ENCODE assay signal across 8 cellular contexts in the genomic region with DNA sequence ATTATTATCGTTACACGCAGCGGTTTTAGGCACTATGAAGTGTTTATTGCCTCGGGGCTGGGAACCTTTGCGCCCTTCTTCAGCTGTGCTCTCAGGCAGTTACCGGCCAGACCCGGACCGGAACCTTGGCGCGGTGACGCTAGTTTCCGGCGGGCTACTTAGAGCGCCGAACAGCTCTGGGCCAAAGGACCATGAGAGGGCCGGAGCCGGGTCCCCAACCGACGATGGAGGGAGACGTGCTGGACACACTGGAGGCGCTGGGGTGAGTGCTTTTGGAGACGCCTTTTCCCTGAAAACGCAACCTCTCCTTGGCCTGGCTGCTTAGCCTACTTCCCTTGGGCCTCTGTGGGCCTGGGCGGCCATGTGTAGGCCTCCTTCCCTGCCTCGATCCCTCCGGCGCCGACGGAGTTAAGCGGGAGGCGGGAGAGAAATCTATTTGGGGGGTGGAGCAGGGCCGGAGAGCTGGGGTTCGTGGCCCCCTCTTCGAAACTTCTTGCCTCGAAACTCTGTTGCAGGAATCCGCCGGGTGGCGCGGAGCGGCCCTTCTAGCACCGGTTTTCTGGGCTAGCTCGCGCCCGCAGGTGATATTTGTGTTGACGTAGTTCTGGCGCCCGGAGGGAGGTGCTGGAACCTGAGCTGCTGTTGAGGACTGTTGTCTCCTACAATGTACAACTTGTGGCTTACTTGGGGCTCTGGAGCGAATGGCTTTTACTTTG. TPM values are rescaled to one million over a fixed set of nuclear protein-coding genes. Genes with fewer than 3 reads are reported as not detected.
DNase-seq lines count a peak whose midpoint lies in the region; ATAC-seq and TF ChIP-seq lines count a peak whose summit lies in the region.

A gene (plus strand): TSS at position 157 of the 716 bp plus-strand sequence. CDS start 35 bp downstream, at position 192.

- H3K27ac ChIP-seq in endodermal cell (ENCODE audit: low read depth, low read length) (peak within 1 kb of the TSS; percentile 80), mesendoderm (ENCODE audit: low read depth, low read length) (peak within 1 kb of the TSS; percentile 97)

- no peaks in the 10 kb centered on the region for H3K36me3 ChIP-seq in endodermal cell (ENCODE audit: control insufficient read depth, insufficient read depth, low read length)
- no peaks in the 10 kb centered on the region for H3K36me3 ChIP-seq in mesendoderm (ENCODE audit: control insufficient read depth, insufficient read depth, low read length)

- H3K9me3 Mint-ChIP-seq in activated CD8-positive, alpha-beta memory T cell treated with anti-CD3 and anti-CD28 coated beads, Interleukin-2, amount 10 ng/mL, durations not matched to agents 7 days and 5 days (ENCODE audit: low read depth): no peaks in the 10 kb centered on the region
- H3K9me3 Mint-ChIP-seq in endodermal cell: no peaks in the 10 kb centered on the region

- peak within 1 kb of the TSS; percentile 94 for H2BK5ac ChIP-seq in mesendoderm (ENCODE audit: low read length)

- peak; percentile 85 for ATAC-seq in GM19467 (IDR thresholded peaks at IDR 0.05; ENCODE audit: unreplicated experiment)
- peak; percentile 96 for ATAC-seq in activated CD8-positive, alpha-beta memory T cell treated with anti-CD3 and anti-CD28 coated beads, Interleukin-2, amount 10 ng/mL, durations not matched to agents 7 days and 5 days

- peak within 1 kb of the TSS; percentile 98 for H3K56ac ChIP-seq in mesendoderm (ENCODE audit: low read length)

- no peak within 1 kb of the TSS for H2BK15ac ChIP-seq in mesendoderm (replicated peaks; ENCODE audit: low read depth)

- H3K4me3 Mint-ChIP-seq in activated CD8-positive, alpha-beta memory T cell treated with anti-CD3 and anti-CD28 coated beads, Interleukin-2, amount 10 ng/mL, durations not matched to agents 7 days and 5 days: peak within 1 kb of the TSS; percentile 94
- H3K4me3 Mint-ChIP-seq in endodermal cell: peak within 1 kb of the TSS; percentile 98

- H3K4me3 ChIP-seq in endodermal cell (ENCODE audit: low read length) (peak within 1 kb of the TSS; percentile 91), mesendoderm (ENCODE audit: low read length) (peak within 1 kb of the TSS; percentile 96)

- H3K36me3 Mint-ChIP-seq in activated CD8-positive, alpha-beta memory T cell treated with anti-CD3 and anti-CD28 coated beads, Interleukin-2, amount 10 ng/mL, durations not matched to agents 7 days and 5 days: peaks cover 12% of the 10 kb centered on the region
- no peaks in the 10 kb centered on the region for H3K36me3 Mint-ChIP-seq in endodermal cell (ENCODE audit: low read depth)

- H3K4me1 ChIP-seq in endodermal cell (ENCODE audit: control insufficient read depth, insufficient read depth, low read length): no peaks in the 10 kb centered on the region
- no peaks in the 10 kb centered on the region for H3K4me1 ChIP-seq in mesendoderm (ENCODE audit: control insufficient read depth, low read depth, low read length)

- no peak for TF ChIP-seq CTCF in endodermal cell (conservative IDR thresholded peaks at IDR 0.05)

- H2BK120ac ChIP-seq in mesendoderm (ENCODE audit: low read depth, low read length): peak within 1 kb of the TSS; percentile 74

- DNase-seq in COLO829 (ENCODE audit: low spot score) (peak; percentile 63), HS-27A (ENCODE audit: low read depth) (peak; percentile 87), NOMO-1 treated with DMSO at 0.1 percent for 48 hours (lab: John Stamatoyannopoulos, UW; ENCODE audit: unreplicated experiment) (peak; percentile 71), endodermal cell (peak; percentile 97), mesendoderm (peak; percentile 93)
- DNase-seq in activated CD8-positive, alpha-beta memory T cell treated with anti-CD3 and anti-CD28 coated beads, Interleukin-2, amount 10 ng/mL, durations not matched to agents 7 days and 5 days: peak; percentile 92
- DNase-seq in stimulated activated CD8-positive, alpha-beta memory T cell treated with anti-CD3 and anti-CD28 coated beads, Interleukin-15, amount 100 ng/mL, for 1 hour (ENCODE audit: low read depth): peak; percentile 88

- WGBS in endodermal cell (ENCODE audit: insufficient coverage in 1 of 2, insufficient read length in 1 of 2), 2 experiments: 0 to 2% methylated on average over 10 to 48 of the region's 48 CpGs
- no CpG with 5 or more reads among the region's 48 CpGs for WGBS in mesendoderm (ENCODE audit: extremely low coverage, insufficient coverage, low lambda C conversion rate)

- CTCF ChIA-PET in activated CD8-positive, alpha-beta memory T cell treated with anti-CD3 and anti-CD28 coated beads, Interleukin-2, amount 10 ng/mL, durations not matched to agents 7 days and 5 days (lab: Charles Lee): interaction anchor here (0.8 to 5.7 kb wide), 18 partner anchors 11 to 1303 kb away, joined by 3 to 50 read pairs (median 4); a partner anchor contains a TSS

- peaks cover 37% of the 10 kb centered on the region for H3K79me2 ChIP-seq in mesendoderm (ENCODE audit: control insufficient read depth, insufficient read depth, low read length)

- H3K79me1 ChIP-seq in mesendoderm (ENCODE audit: low read length): peaks cover 18% of the 10 kb centered on the region

- peak within 1 kb of the TSS; percentile 91 for H3K9ac ChIP-seq in endodermal cell (ENCODE audit: extremely low read depth, low read length, poor library complexity, severe bottlenecking)
- peak within 1 kb of the TSS; percentile 97 for H3K9ac ChIP-seq in mesendoderm (ENCODE audit: low read length)

- H3K4me2 ChIP-seq in mesendoderm (ENCODE audit: low read length): peak within 1 kb of the TSS; percentile 77

- no peak within 1 kb of the TSS for H4K5ac ChIP-seq in mesendoderm (ENCODE audit: low read length)

- no peak within 1 kb of the TSS for H2AK5ac ChIP-seq in mesendoderm (ENCODE audit: low read length)

- H3K4ac ChIP-seq in mesendoderm (ENCODE audit: low read depth, low read length): peak within 1 kb of the TSS; percentile 62

- H3K27me3 ChIP-seq in endodermal cell (ENCODE audit: control insufficient read depth, insufficient read depth, low read length, poor library complexity, severe bottlenecking) (peaks cover 27% of the 10 kb centered on the region), mesendoderm (ENCODE audit: insufficient read depth, low read length, poor library complexity) (no peaks in the 10 kb centered on the region)

- no peaks in the 10 kb centered on the region for H3K9me3 ChIP-seq in endodermal cell (ENCODE audit: control insufficient read depth, low read length)

- H3K27ac Mint-ChIP-seq in activated CD8-positive, alpha-beta memory T cell treated with anti-CD3 and anti-CD28 coated beads, Interleukin-2, amount 10 ng/mL, durations not matched to agents 7 days and 5 days: peak within 1 kb of the TSS; percentile 92
- H3K27ac Mint-ChIP-seq in endodermal cell: peak within 1 kb of the TSS; percentile 99

- H3K18ac ChIP-seq in mesendoderm (ENCODE audit: low read length): peak within 1 kb of the TSS; percentile 98

- peak within 1 kb of the TSS; percentile 98 for H4K8ac ChIP-seq in mesendoderm (ENCODE audit: low read depth, low read length)

- H3K23ac ChIP-seq in mesendoderm (ENCODE audit: low read length): no peak within 1 kb of the TSS

- peaks cover 15% of the 10 kb centered on the region for H3K27me3 Mint-ChIP-seq in activated CD8-positive, alpha-beta memory T cell treated with anti-CD3 and anti-CD28 coated beads, Interleukin-2, amount 10 ng/mL, durations not matched to agents 7 days and 5 days
- H3K27me3 Mint-ChIP-seq in endodermal cell (ENCODE audit: insufficient read depth): peaks cover 30% of the 10 kb centered on the region

- peaks cover 34% of the 10 kb centered on the region for H3K4me1 Mint-ChIP-seq in activated CD8-positive, alpha-beta memory T cell treated with anti-CD3 and anti-CD28 coated beads, Interleukin-2, amount 10 ng/mL, durations not matched to agents 7 days and 5 days
- peaks cover 7% of the 10 kb centered on the region for H3K4me1 Mint-ChIP-seq in endodermal cell

RNA-seq across cellular contexts. Expression of the gene that starts here (rescaled TPM):
- total RNA-seq in activated CD8-positive, alpha-beta memory T cell treated with anti-CD3 and anti-CD28 coated beads, Interleukin-2, amount 10 ng/mL, durations not matched to agents 7 days and 5 days: 10 to 100 TPM; 34.8 to 41.4 TPM
- 10 to 100 TPM; 54.3 to 55.9 TPM for total RNA-seq in endodermal cell
- 58.9 TPM for polyA plus RNA-seq in endodermal cell (2013, experiment 1 of 2)
- 68.2 TPM for polyA plus RNA-seq in endodermal cell (2013, experiment 2 of 2)
- polyA plus RNA-seq in mesendoderm (2013, experiment 1 of 2): 55.1 TPM
- polyA plus RNA-seq in mesendoderm (2013, experiment 2 of 2): 55.9 TPM

Comparison
In these comparisons a context has a peak if more than half of its experiments do, and no peak if none do; other contexts are left out.
1. Peak in every context shown above with its lines: DNase-seq, ATAC-seq, H3K4me3 ChIP-seq and H3K27ac ChIP-seq.